15 cellular contexts compared by ENCODE assay signal in the genomic region with DNA sequence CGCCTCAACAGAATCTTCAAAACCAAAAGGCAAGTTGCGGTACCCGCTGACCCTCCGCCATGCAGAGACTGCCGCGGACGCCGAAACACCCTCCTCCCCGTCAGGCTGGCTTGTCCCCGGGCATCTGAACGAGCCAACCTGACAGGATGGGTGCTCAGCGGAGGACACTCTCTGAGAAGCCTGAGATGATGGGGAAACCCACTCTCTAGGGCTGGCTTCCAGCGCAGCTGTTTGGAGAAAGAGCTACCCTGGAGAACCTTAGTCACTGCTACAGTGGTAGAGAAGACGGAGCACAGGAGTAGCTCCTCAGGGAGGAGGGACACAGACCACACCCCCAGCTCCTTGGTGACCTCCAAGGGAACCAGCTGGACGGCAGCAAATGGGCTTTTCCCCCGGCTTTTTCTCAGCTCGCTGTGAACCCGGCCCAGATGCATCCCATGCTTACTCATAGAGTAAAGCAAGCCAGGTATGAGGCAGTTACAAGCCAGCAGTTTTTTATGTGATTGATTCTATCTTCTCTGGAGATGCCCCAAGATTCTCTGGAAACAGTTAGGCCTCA. TPM values are rescaled to one million over a fixed set of nuclear protein-coding genes. Genes with fewer than 3 reads are reported as not detected.
DNase-seq lines count a peak whose midpoint lies in the region; ATAC-seq, FAIRE-seq and TF ChIP-seq lines count a peak whose summit lies in the region.
"Had no signal": no experiment of that assay in that cellular context is flagged by ENCODE, and none has a peak within 500 bp of the region (broad histone marks: within the 10 kb centered on the region; RNA-seq: fewer than 3 reads in every experiment).

No MANE protein-coding gene starts in this region.

- WGBS in HepG2 (ENCODE audit: low lambda C conversion rate), result 82% methylated on average over 15 of the region's 18 CpGs
- 76% methylated on average over 18 of the region's 18 CpGs for WGBS in prostate gland

- H4K20me1 ChIP-seq in HepG2 (ENCODE audit: insufficient read depth, low read length), result no peaks in the 10 kb centered on the region

- in situ Hi-C loops in HepG2 (cut with HindIII; ENCODE audit: extremely low pct_ligation_motif_present, low pct_unique_long_range_greater_than_20kb), result no loop called here

- H3K27me3 ChIP-seq in SJCRH30, result no peaks in the 10 kb centered on the region
- H3K27me3 ChIP-seq in HepG2 (ENCODE audit: control insufficient read depth in 1 of 2, insufficient read depth in 2 of 2, low read length in 2 of 2), result no peaks in the 10 kb centered on the region; a peak in 1 of 5 replicates
- H3K27me3 ChIP-seq in prostate gland (replicated peaks; ENCODE audit: insufficient read depth), result no peaks in the 10 kb centered on the region
- H3K27me3 ChIP-seq: ascending aorta, neutrophil had no signal

- TF ChIP-seq POLR2A in HepG2 (IDR thresholded peaks at IDR 0.05; ENCODE audit: insufficient read depth in 1 of 2, low read depth in 2 of 2, low read length in 2 of 2) (no peak), prostate gland (IDR thresholded peaks at IDR 0.05) (no peak)

- no TSS peak for BruUV-seq in HepG2 (replicated peaks; lab: Mats Ljungman, UMichigan)

- no peaks in the 10 kb centered on the region for H3K9me3 ChIP-seq in SJCRH30 (replicated peaks)
- H3K9me3 ChIP-seq in HepG2 (ENCODE audit: low read length), result no peaks in the 10 kb centered on the region
- H3K9me3 ChIP-seq in prostate gland, result no peaks in the 10 kb centered on the region
- H3K9me3 ChIP-seq: ascending aorta, neutrophil had no signal

- H3K36me3 ChIP-seq in SJCRH30, result no peaks in the 10 kb centered on the region
- H3K36me3 ChIP-seq in HepG2 (replicated peaks in 1 of 2; ENCODE audit: control insufficient read depth in 1 of 2, insufficient read depth in 2 of 2, low read length in 2 of 2), result no peaks in the 10 kb centered on the region
- H3K36me3 ChIP-seq in prostate gland, result no peaks in the 10 kb centered on the region
- H3K36me3 ChIP-seq: ascending aorta, neutrophil had no signal

- H3K79me2 ChIP-seq in HepG2 (ENCODE audit: insufficient read depth, low read length), result no peaks in the 10 kb centered on the region

- no peak overlapping the region for H2AFZ ChIP-seq in HepG2 (ENCODE audit: low read length)

- intact Hi-C loops in HepG2 (cut with micrococcal nuclease; ENCODE audit: unreplicated experiment), result loop anchor here (10.0 kb wide), 1 partner anchor 48 kb away; no protein-coding TSS in a partner anchor
- intact Hi-C loops in prostate gland (cut with DNase I), result loop anchor here (5.0 to 10.0 kb wide), 6 partner anchors 36 to 188 kb away; no protein-coding TSS in a partner anchor

- CTCF ChIA-PET in HepG2 (lab: Yijun Ruan, JAX; ENCODE audit: low intra/inter-chr PET ratio, low total read pairs), result no interaction called here

- POLR2A ChIA-PET in HepG2 (lab: Yijun Ruan, JAX), result interaction anchor here (1.7 kb wide), 1 partner anchor 51 kb away, joined by 4 read pairs; no protein-coding TSS in a partner anchor

- no peak for TF ChIP-seq EP300 in HepG2 (IDR thresholded peaks at IDR 0.05; ENCODE audit: low read depth in 2 of 2, low read length in 2 of 2)
- no peak for TF ChIP-seq EP300 in HepG2 (CRISPR knock-in tag; IDR thresholded peaks at IDR 0.05; ENCODE audit: borderline replicate concordance)

- H3K4me3 ChIP-seq in SJCRH30, result peak overlapping the region; percentile 32
- H3K4me3 ChIP-seq in HepG2 (replicated peaks in 1 of 3; ENCODE audit: insufficient read depth in 1 of 3, low read depth in 2 of 3, low read length in 3 of 3), result peak overlapping the region in 1 of 3 experiments; percentile 61; a peak in 2 of 6 replicates
- no peak overlapping the region for H3K4me3 ChIP-seq in prostate gland
- H3K4me3 ChIP-seq: ascending aorta had no signal

- TF ChIP-seq CTCF in HepG2 (CRISPR knock-in tag; IDR thresholded peaks at IDR 0.05) (no peak), prostate gland (IDR thresholded peaks at IDR 0.05) (no peak)

- no peak for FAIRE-seq in HepG2 (lab: Jason Lieb, UNC)
- FAIRE-seq: HTR-8/SVneo, kidney had no signal

- no peak overlapping the region for H3K9ac ChIP-seq in HepG2 (ENCODE audit: insufficient read depth, low read depth, low read length)

- DNase-seq in DMS53 (lab: John Stamatoyannopoulos, UW), result peak; percentile 67
- DNase-seq in SJCRH30, result peak in 1 of 2 experiments; percentile 61
- DNase-seq in HepG2 (ENCODE audit: low spot score), result no peak
- DNase-seq in prostate gland (ENCODE audit: low spot score), result peak; percentile 60
- no peak for DNase-seq in T-helper 2 cell
- no peak for DNase-seq in NCI-H2029 treated with DMSO at 0.1 percent for 48 hours (lab: John Stamatoyannopoulos, UW)
- no peak for DNase-seq in SHP77 treated with DMSO at 0.1 percent for 48 hours (lab: John Stamatoyannopoulos, UW)
- DNase-seq in CD1c-positive myeloid dendritic cell (ENCODE audit: extremely low spot score), result no peak
- DNase-seq: activated CD4-positive, alpha-beta T cell treated with anti-CD3 and anti-CD28 coated beads, Interleukin-2, amount 50 U/mL, for 48 hours; AML-193; effector CD8-positive, alpha-beta T cell; kidney had no signal

- H3K27ac ChIP-seq in SJCRH30 (peak overlapping the region; percentile 96), HepG2 (ENCODE audit: extremely low read length, insufficient read depth, low read length) (no peak overlapping the region), prostate gland (peak overlapping the region; percentile 74 to 80)
- H3K27ac ChIP-seq: ascending aorta, neutrophil had no signal

- TF ChIP-seq RAD21 in HepG2 (CRISPR knock-in tag; IDR thresholded peaks at IDR 0.05), result no peak

- ATAC-seq in HepG2, result no peak

- H3K4me2 ChIP-seq in HepG2 (ENCODE audit: low read depth, low read length), result peak overlapping the region; percentile 79

- H3K4me1 ChIP-seq in SJCRH30 (peaks cover 32% of the 10 kb centered on the region), HepG2 (ENCODE audit: insufficient read depth, low read length) (peaks cover 32% of the 10 kb centered on the region), prostate gland (replicated peaks) (peaks cover 40% of the 10 kb centered on the region)

TF ChIP-seq in HepG2, 621 proteins besides CTCF, POLR2A, EP300 and RAD21:
- TF ChIP-seq ZNF367 (CRISPR knock-in tag; IDR thresholded peaks at IDR 0.05; ENCODE audit: borderline replicate concordance) (no peak), CBX2 (IDR thresholded peaks at IDR 0.05; ENCODE audit: low read depth, low read length) (no peak), CBX2 (CRISPR knock-in tag; IDR thresholded peaks at IDR 0.05; ENCODE audit: low read depth) (no peak), ZNF749 (CRISPR knock-in tag; IDR thresholded peaks at IDR 0.05; ENCODE audit: borderline replicate concordance) (no peak), FOXP1 (IDR thresholded peaks at IDR 0.05) (no peak), FOXP1 (CRISPR knock-in tag; IDR thresholded peaks at IDR 0.05) (no peak), ZNF263 (CRISPR knock-in tag; IDR thresholded peaks at IDR 0.05) (0 out of 2 replicates have a peak, but pooled peaks have one; percentile 24)

RNA-seq across cellular contexts. Expression of gene FAM174B, which starts 38.9 kb away (rescaled TPM):
- 8.3 and 10.9 TPM in 2 replicates for total RNA-seq in SJCRH30 (2014; rRNA removed; shearing (Covaris generic))
- total RNA-seq in HepG2 (2016; rRNA removed; fragmentation: Illumina TruSeq; extraction: Trizol), result 1.3 and 2.1 TPM in 2 replicates
- total RNA-seq in HepG2 (2016; cell fraction: cytosol; rRNA removed; fragmentation: Illumina TruSeq; extraction: Trizol; ENCODE audit: low read depth), result 1.6 and 1.7 TPM in 2 replicates
- total RNA-seq in HepG2 (2016; cell fraction: insoluble cytoplasmic fraction; rRNA removed; fragmentation: Illumina TruSeq; extraction: Trizol), result 1.1 and 2.1 TPM in 2 replicates
- total RNA-seq in HepG2 (2016; cell fraction: membrane; rRNA removed; fragmentation: Illumina TruSeq; extraction: Trizol), result 1.0 and 1.9 TPM in 2 replicates
- total RNA-seq in HepG2 (2016; cell fraction: nucleus; rRNA removed; fragmentation: Illumina TruSeq; extraction: Trizol), result 2.5 and 4.4 TPM in 2 replicates
- 0.68 and 0.90 TPM in 2 replicates for polyA plus RNA-seq in HepG2 (2011; rRNA removed)
- polyA plus RNA-seq in HepG2 (2011; cell fraction: cytosol; rRNA removed), result 0.47 TPM in 1 of 2 replicates, not detected in the other
- polyA plus RNA-seq in HepG2 (2011; cell fraction: nucleus; rRNA removed), result 0.92 and 0.97 TPM in 2 replicates
- 0.55 TPM in 2 replicates for polyA plus RNA-seq in HepG2 (2012)
- 0.67 TPM in 1 of 2 replicates, not detected in the other for polyA plus RNA-seq in HepG2 (2016; cell fraction: cytosol; fragmentation: Illumina TruSeq; extraction: Trizol; ENCODE audit: low read depth)
- 0.79 and 1.3 TPM in 2 replicates for polyA plus RNA-seq in HepG2 (2016; cell fraction: insoluble cytoplasmic fraction; fragmentation: Illumina TruSeq; extraction: Trizol; ENCODE audit: low read depth)
- polyA plus RNA-seq in HepG2 (2016; cell fraction: membrane; fragmentation: Illumina TruSeq; extraction: Trizol; ENCODE audit: low read depth), result 0.34 and 0.90 TPM in 2 replicates
- 3.7 and 6.7 TPM in 2 replicates for polyA plus RNA-seq in HepG2 (2016; cell fraction: nucleus; fragmentation: Illumina TruSeq; extraction: Trizol; ENCODE audit: insufficient read depth, low read depth)
- 0.22 and 12.1 TPM in 2 replicates for polyA minus RNA-seq in HepG2 (2011; rRNA and poly(A)+ RNA removed; ENCODE audit: low replicate concordance)
- 1.9 TPM in 1 of 2 replicates, not detected in the other for polyA minus RNA-seq in HepG2 (2011; cell fraction: cytosol; rRNA and poly(A)+ RNA removed)
- polyA minus RNA-seq in HepG2 (2011; cell fraction: nucleus; rRNA and poly(A)+ RNA removed), result 3.2 and 4.8 TPM in 2 replicates
- 100 to 1,000 TPM in 1 of 2 donors, 10 to 100 TPM in 1; 32.0 to 183 TPM for total RNA-seq in prostate gland

Comparison
In these comparisons a context has a peak if more than half of its experiments do, and no peak if none do; other contexts are left out.
1. DNase-seq: peak in DMS53 (single experiment) and prostate gland (single experiment); none in HepG2 (single experiment), T-helper 2 cell (0 of 5), NCI-H2029 treated with DMSO at 0.1 percent for 48 hours (single experiment), SHP77 treated with DMSO at 0.1 percent for 48 hours (single experiment) and CD1c-positive myeloid dendritic cell (single experiment).